ENCODE assay signal across 20 cellular contexts in genomic region chr20:56859751-56860366, GRCh38.
DNase-seq lines count a peak whose midpoint lies in the region; ATAC-seq, FAIRE-seq and TF ChIP-seq lines count a peak whose summit lies in the region.
"Had no signal": no experiment of that assay in that cellular context is flagged by ENCODE, and none has a peak within 500 bp of the region (broad histone marks: within the 10 kb centered on the region; RNA-seq: fewer than 3 reads in every experiment).

No MANE protein-coding gene starts in this region.

- no peaks in the 10 kb centered on the region for H3K79me2 ChIP-seq in Karpas-422 (ENCODE audit: low read length)

- no peak for ATAC-seq in GM18870 (IDR thresholded peaks at IDR 0.05; ENCODE audit: unreplicated experiment)

- intact Hi-C loops in sigmoid colon (cut with DNase I) = loop anchor here (5.0 kb wide), 1 partner anchor 73 kb away; no protein-coding TSS in a partner anchor

- H3K27ac ChIP-seq in duodenal mucosa (ENCODE audit: low read depth, low read length) (peak overlapping the region; percentile 24), sigmoid colon (peak overlapping the region; percentile 54 to 72 (median 63)), Karpas-422 (ENCODE audit: low read length) (no peak overlapping the region)
- H3K27ac ChIP-seq: esophagus muscularis mucosa, KMS-11, RWPE1 had no signal

- H4K20me1 ChIP-seq in Karpas-422 (ENCODE audit: insufficient read depth, low read depth, low read length) = no peaks in the 10 kb centered on the region

- DNase-seq in HTR-8/SVneo (ENCODE audit: insufficient read length, low spot score) (no peak), islet precursor cell (peak; percentile 94), sigmoid colon (no peak), NCI-H2196 (lab: John Stamatoyannopoulos, UW; ENCODE audit: unreplicated experiment) (no peak), Karpas-422 (no peak), RCC 7860 (ENCODE audit: low spot score) (no peak)
- DNase-seq: activated CD4-positive, alpha-beta T cell treated with anti-CD3 and anti-CD28 coated beads, Interleukin-2, amount 10 ng/mL, durations not matched to agents 7 days and 5 days; activated T-cell treated with anti-CD3 and anti-CD28 coated beads, Interleukin-2, amount 50 U/mL, for 48 hours; amniotic stem cell; cortex of kidney; DMS 273 treated with DMSO at 0.1 percent for 48 hours; NCI-H1436 treated with DMSO at 0.1 percent for 48 hours; NCI-H524; substantia nigra had no signal

- no peak overlapping the region for H2AFZ ChIP-seq in Karpas-422 (ENCODE audit: low read length)

- WGBS in sigmoid colon, 2 donors = 24 to 26% methylated on average over 14 of the region's 14 CpGs

- FAIRE-seq in HTR-8/SVneo (lab: Jason Lieb, UNC) (peak; percentile 59), RCC 7860 (lab: Jason Lieb, UNC) (no peak)
- FAIRE-seq: H54 had no signal

- no peaks in the 10 kb centered on the region for H3K36me3 ChIP-seq in duodenal mucosa (ENCODE audit: control insufficient read depth in 1 of 2, insufficient read depth in 2 of 2, low read length in 2 of 2)
- H3K36me3 ChIP-seq in sigmoid colon = no peaks in the 10 kb centered on the region
- no peaks in the 10 kb centered on the region for H3K36me3 ChIP-seq in Karpas-422 (ENCODE audit: insufficient read depth, low read length)
- H3K36me3 ChIP-seq: esophagus muscularis mucosa had no signal

- H3K9me3 ChIP-seq in duodenal mucosa (ENCODE audit: control insufficient read depth in 1 of 2, low read length in 2 of 2) (no peaks in the 10 kb centered on the region), sigmoid colon (no peaks in the 10 kb centered on the region), Karpas-422 (ENCODE audit: low read length) (no peaks in the 10 kb centered on the region)
- H3K9me3 ChIP-seq: esophagus muscularis mucosa had no signal

- H3K9me2 ChIP-seq in Karpas-422 (replicated peaks; ENCODE audit: insufficient read depth, low read length) = no peaks in the 10 kb centered on the region

- H3K4me1 ChIP-seq in duodenal mucosa (ENCODE audit: control insufficient read depth in 1 of 2, insufficient read depth in 2 of 2, low read length in 2 of 2) (no peaks in the 10 kb centered on the region), sigmoid colon (peaks cover 0 to 45% (median 30%) of the 10 kb centered on the region in 4 donors), Karpas-422 (ENCODE audit: low read length) (peaks cover 14% of the 10 kb centered on the region)

- no peak overlapping the region for H3K4me3 ChIP-seq in duodenal mucosa (ENCODE audit: low read depth in 1 of 2, low read length in 2 of 2)
- H3K4me3 ChIP-seq in sigmoid colon = no peak overlapping the region
- no peak overlapping the region for H3K4me3 ChIP-seq in Karpas-422 (ENCODE audit: low read length)
- H3K4me3 ChIP-seq: esophagus muscularis mucosa had no signal

- no peak for TF ChIP-seq EP300 in sigmoid colon (IDR thresholded peaks at IDR 0.05)

- H3K4me2 ChIP-seq in Karpas-422 (ENCODE audit: low read depth, low read length, poor library complexity, severe bottlenecking) = no peak overlapping the region
- H3K4me2 ChIP-seq: KMS-11 had no signal

- no peaks in the 10 kb centered on the region for H3K27me3 ChIP-seq in duodenal mucosa (ENCODE audit: control insufficient read depth in 1 of 2, insufficient read depth in 2 of 2, low read length in 2 of 2)
- no peaks in the 10 kb centered on the region for H3K27me3 ChIP-seq in sigmoid colon
- H3K27me3 ChIP-seq in Karpas-422 (ENCODE audit: low read length) = peaks cover 3% of the 10 kb centered on the region; the same call in 1 of the 2 replicates

- no peak for TF ChIP-seq CTCF in sigmoid colon (IDR thresholded peaks at IDR 0.05)

- no peak for TF ChIP-seq POLR2A in sigmoid colon (IDR thresholded peaks at IDR 0.05)

- no peak overlapping the region for H3K9ac ChIP-seq in duodenal mucosa (ENCODE audit: low read depth in 1 of 2, low read length in 2 of 2)
- H3K9ac ChIP-seq in Karpas-422 (ENCODE audit: low read length) = no peak overlapping the region
- H3K9ac ChIP-seq: KMS-11 had no signal
